8 cellular contexts compared by ENCODE assay signal in the genomic region with DNA sequence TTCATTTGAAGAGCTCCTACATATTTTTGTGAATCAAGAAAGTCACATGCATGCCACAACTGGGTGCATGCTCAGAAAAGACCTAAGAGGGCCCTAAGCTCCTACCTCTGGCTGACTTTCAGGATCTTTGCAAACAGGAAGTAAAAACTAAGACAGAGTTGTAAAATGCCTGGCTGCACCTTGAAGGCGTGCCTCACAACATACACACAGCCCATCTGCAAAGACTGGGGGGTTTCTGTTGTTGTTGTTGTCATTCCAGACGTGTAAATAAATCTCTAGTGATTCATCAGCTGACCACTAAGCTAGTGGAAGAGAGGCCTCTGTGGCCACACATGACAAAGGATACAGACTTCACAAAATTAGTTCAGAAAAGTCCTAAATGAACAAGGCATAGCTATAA. TPM values are rescaled to one million over a fixed set of nuclear protein-coding genes. Genes with fewer than 3 reads are reported as not detected.
DNase-seq lines count a peak whose midpoint lies in the region; ATAC-seq and TF ChIP-seq lines count a peak whose summit lies in the region.

No MANE protein-coding gene starts in this region.

- H3K36me3 ChIP-seq in breast epithelium (no peaks in the 10 kb centered on the region), upper lobe of right lung (no peaks in the 10 kb centered on the region)

- TF ChIP-seq POLR2A in breast epithelium (IDR thresholded peaks at IDR 0.05), result no peak

- no TSS peak for BruUV-seq in MCF 10A (replicated peaks; lab: Mats Ljungman, UMichigan)

- H3K36me3 Mint-ChIP-seq in MCF 10A (ENCODE audit: insufficient read depth, unreplicated experiment), result no peaks in the 10 kb centered on the region
- H3K36me3 Mint-ChIP-seq in effector memory CD8-positive, alpha-beta T cell (ENCODE audit: insufficient read depth), result peaks cover 3% of the 10 kb centered on the region
- peaks cover 16% of the 10 kb centered on the region for H3K36me3 Mint-ChIP-seq in activated T-cell treated with anti-CD3 and anti-CD28 coated beads, Interleukin-2, amount 50 U/mL, for 4 hours (ENCODE audit: insufficient read depth)

- no peak overlapping the region for H3K4me3 Mint-ChIP-seq in MCF 10A (ENCODE audit: unreplicated experiment)
- no peak overlapping the region for H3K4me3 Mint-ChIP-seq in effector memory CD8-positive, alpha-beta T cell
- H3K4me3 Mint-ChIP-seq in activated T-cell treated with anti-CD3 and anti-CD28 coated beads, Interleukin-2, amount 50 U/mL, for 4 hours, result no peak overlapping the region

- H3K4me1 ChIP-seq in breast epithelium, result no peaks in the 10 kb centered on the region
- H3K4me1 ChIP-seq in upper lobe of right lung, result peaks cover 52% of the 10 kb centered on the region

- H3K27me3 Mint-ChIP-seq in MCF 10A (ENCODE audit: insufficient read depth, unreplicated experiment), result no peaks in the 10 kb centered on the region
- H3K27me3 Mint-ChIP-seq in effector memory CD8-positive, alpha-beta T cell, result no peaks in the 10 kb centered on the region
- H3K27me3 Mint-ChIP-seq in activated T-cell treated with anti-CD3 and anti-CD28 coated beads, Interleukin-2, amount 50 U/mL, for 4 hours (ENCODE audit: low read depth), result no peaks in the 10 kb centered on the region

- POLR2A ChIA-PET in MCF 10A (lab: Yijun Ruan, JAX), result interaction anchor here (0.7 to 3.1 kb wide), 11 partner anchors 9 to 924 kb away, joined by 3 to 13 read pairs (median 4); partner anchors contain the start of gene ARPC1A

- H3K9me3 Mint-ChIP-seq in MCF 10A (ENCODE audit: unreplicated experiment), result peaks cover 12% of the 10 kb centered on the region
- no peaks in the 10 kb centered on the region for H3K9me3 Mint-ChIP-seq in effector memory CD8-positive, alpha-beta T cell
- peaks cover 9% of the 10 kb centered on the region for H3K9me3 Mint-ChIP-seq in activated T-cell treated with anti-CD3 and anti-CD28 coated beads, Interleukin-2, amount 50 U/mL, for 4 hours

- DNase-seq in MCF 10A (ENCODE audit: unreplicated experiment) (no peak), breast epithelium (ENCODE audit: low spot score in 2 of 2) (no peak), upper lobe of right lung (no peak), NCI-H2227 (lab: John Stamatoyannopoulos, UW; ENCODE audit: unreplicated experiment) (no peak), NCI-H2196 (lab: John Stamatoyannopoulos, UW; ENCODE audit: unreplicated experiment) (no peak)
- DNase-seq in effector memory CD8-positive, alpha-beta T cell, result no peak
- DNase-seq in activated T-cell treated with anti-CD3 and anti-CD28 coated beads, Interleukin-2, amount 50 U/mL, for 4 hours, result no peak

- H3K4me1 Mint-ChIP-seq in MCF 10A (ENCODE audit: insufficient read depth, unreplicated experiment), result peaks cover 40% of the 10 kb centered on the region
- H3K4me1 Mint-ChIP-seq in effector memory CD8-positive, alpha-beta T cell (ENCODE audit: low read depth in 2 of 2), result peaks cover 39 to 60% of the 10 kb centered on the region in 2 donors
- H3K4me1 Mint-ChIP-seq in activated T-cell treated with anti-CD3 and anti-CD28 coated beads, Interleukin-2, amount 50 U/mL, for 4 hours (ENCODE audit: low read depth), result peaks cover 66% of the 10 kb centered on the region

- TF ChIP-seq CTCF in MCF 10A (IDR thresholded peaks at IDR 0.05; ENCODE audit: unreplicated experiment) (no peak), breast epithelium (IDR thresholded peaks at IDR 0.05) (no peak), upper lobe of right lung (IDR thresholded peaks at IDR 0.05) (no peak)

- H3K27ac Mint-ChIP-seq in MCF 10A (ENCODE audit: low read depth, unreplicated experiment), result peak overlapping the region; percentile 47
- no peak overlapping the region for H3K27ac Mint-ChIP-seq in effector memory CD8-positive, alpha-beta T cell

- ATAC-seq in HG03175 (IDR thresholded peaks at IDR 0.05; ENCODE audit: unreplicated experiment), result peak; percentile 64
- ATAC-seq in effector memory CD8-positive, alpha-beta T cell (replicated peaks), result peak; percentile 17
- ATAC-seq in upper lobe of right lung, result peak; percentile 71
- no peak for ATAC-seq in activated T-cell treated with anti-CD3 and anti-CD28 coated beads, Interleukin-2, amount 50 U/mL, for 4 hours

- H3K27me3 ChIP-seq in breast epithelium (no peaks in the 10 kb centered on the region), upper lobe of right lung (no peaks in the 10 kb centered on the region)

- intact Hi-C loops in MCF 10A (cut with micrococcal nuclease) (no loop called here), breast epithelium (cut with DNase I; ENCODE audit: low total_unique reads) (no loop called here), upper lobe of right lung (cut with DNase I) (no loop called here)

- H3K9me3 ChIP-seq in breast epithelium, result peaks cover 0 to 6% of the 10 kb centered on the region in 2 donors
- no peaks in the 10 kb centered on the region for H3K9me3 ChIP-seq in upper lobe of right lung

- H3K27ac ChIP-seq in breast epithelium (no peak overlapping the region), upper lobe of right lung (no peak overlapping the region)

- H3K4me3 ChIP-seq in breast epithelium (no peak overlapping the region), upper lobe of right lung (no peak overlapping the region)

- CTCF ChIA-PET in MCF 10A (lab: Yijun Ruan, JAX), result interaction anchor here (0.7 to 0.8 kb wide), 2 partner anchors 19 to 201 kb away, joined by 3 to 4 read pairs; no protein-coding TSS in a partner anchor

RNA-seq across cellular contexts. Expression of gene SMURF1, which starts 31.8 kb away (rescaled TPM):
- total RNA-seq in MCF 10A (2022) (19.9 and 20.3 TPM in 2 replicates), breast epithelium (10 to 100 TPM; 20.2 to 28.7 (median 25.9) TPM), upper lobe of right lung (35.0 TPM)
- total RNA-seq in activated T-cell treated with anti-CD3 and anti-CD28 coated beads, Interleukin-2, amount 50 U/mL, for 4 hours, result 10 to 100 TPM; 15.1 to 18.1 (median 17.1) TPM

Comparison
In these comparisons a context has a peak if more than half of its experiments do, and no peak if none do; other contexts are left out.
1. ATAC-seq: peak in HG03175 (single experiment), effector memory CD8-positive, alpha-beta T cell (single experiment) and upper lobe of right lung (single experiment); none in activated T-cell treated with anti-CD3 and anti-CD28 coated beads, Interleukin-2, amount 50 U/mL, for 4 hours (0 of 2).